In genomic region chr6:52595796-52596130, GRCh38 we compare ENCODE assay signal across 8 cellular contexts. TPM values are rescaled to one million over a fixed set of nuclear protein-coding genes. Genes with fewer than 3 reads are reported as not detected.
DNase-seq lines count a peak whose midpoint lies in the region; ATAC-seq and TF ChIP-seq lines count a peak whose summit lies in the region.

No MANE protein-coding gene starts in this region.

- CTCF ChIA-PET in RWPE1 (lab: Yijun Ruan, JAX) = no interaction called here
- CTCF ChIA-PET in activated CD8-positive, alpha-beta T cell treated with anti-CD3 and anti-CD28 coated beads for 36 hours (lab: Charles Lee) = interaction anchor here (1.5 to 6.0 kb wide), 5 partner anchors 12 to 195 kb away, joined by 4 to 46 read pairs (median 11); partner anchors contain the start of gene TRAM2

- peaks cover 5% of the 10 kb centered on the region for H3K4me1 Mint-ChIP-seq in activated CD8-positive, alpha-beta T cell treated with anti-CD3 and anti-CD28 coated beads for 36 hours (ENCODE audit: low read depth)

- no peak overlapping the region for H3K4me3 Mint-ChIP-seq in activated CD8-positive, alpha-beta T cell treated with anti-CD3 and anti-CD28 coated beads for 36 hours

- no peaks in the 10 kb centered on the region for H4K20me1 ChIP-seq in osteoblast (ENCODE audit: insufficient read depth, low read length)

- intact Hi-C loops in activated CD8-positive, alpha-beta T cell treated with anti-CD3 and anti-CD28 coated beads for 36 hours (cut with micrococcal nuclease) = loop anchor here (5.0 kb wide), 1 partner anchor 178 kb away; no protein-coding TSS in a partner anchor

- no peak overlapping the region for H3K27ac Mint-ChIP-seq in activated CD8-positive, alpha-beta T cell treated with anti-CD3 and anti-CD28 coated beads for 36 hours

- no peaks in the 10 kb centered on the region for H3K36me3 Mint-ChIP-seq in activated CD8-positive, alpha-beta T cell treated with anti-CD3 and anti-CD28 coated beads for 36 hours (ENCODE audit: low read depth)

- H3K4me1 ChIP-seq in osteoblast (ENCODE audit: insufficient read depth, low read length) = peaks cover 55% of the 10 kb centered on the region

- no peaks in the 10 kb centered on the region for H3K9me3 ChIP-seq in osteoblast (ENCODE audit: low read depth, low read length)

- H2AFZ ChIP-seq in osteoblast (ENCODE audit: low read length) = no peak overlapping the region

- POLR2A ChIA-PET in RWPE1 (lab: Yijun Ruan, JAX; ENCODE audit: low non-redundant PET) = no interaction called here
- POLR2A ChIA-PET in activated CD8-positive, alpha-beta T cell treated with anti-CD3 and anti-CD28 coated beads for 36 hours (lab: Charles Lee) = no interaction called here

- ATAC-seq in GM18858 (IDR thresholded peaks at IDR 0.05; ENCODE audit: unreplicated experiment) (peak; percentile 71), HG02759 (IDR thresholded peaks at IDR 0.05; ENCODE audit: unreplicated experiment) (peak; percentile 61)
- no peak for ATAC-seq in activated CD8-positive, alpha-beta T cell treated with anti-CD3 and anti-CD28 coated beads for 36 hours

- H3K9me3 Mint-ChIP-seq in activated CD8-positive, alpha-beta T cell treated with anti-CD3 and anti-CD28 coated beads for 36 hours = no peaks in the 10 kb centered on the region

- TF ChIP-seq CTCF in RWPE1 (conservative IDR thresholded peaks at IDR 0.05; ENCODE audit: low read depth) (no peak), osteoblast (IDR thresholded peaks at IDR 0.05; ENCODE audit: extremely low read depth, low read depth, low read length) (no peak)
- TF ChIP-seq CTCF in activated CD8-positive, alpha-beta T cell treated with anti-CD3 and anti-CD28 coated beads for 36 hours (IDR thresholded peaks at IDR 0.05) = no peak

- no peaks in the 10 kb centered on the region for H3K36me3 ChIP-seq in osteoblast (ENCODE audit: insufficient read depth, low read length)

- peak overlapping the region; percentile 79 for H3K4me2 ChIP-seq in osteoblast (ENCODE audit: insufficient read depth, low read length)

- H3K79me2 ChIP-seq in osteoblast (ENCODE audit: insufficient read depth, low read length) = no peaks in the 10 kb centered on the region

- H3K27ac ChIP-seq in RWPE1 = peak overlapping the region; percentile 54
- H3K27ac ChIP-seq in osteoblast (ENCODE audit: low read depth, low read length) = peak overlapping the region; percentile 85

- no peaks in the 10 kb centered on the region for H3K27me3 Mint-ChIP-seq in activated CD8-positive, alpha-beta T cell treated with anti-CD3 and anti-CD28 coated beads for 36 hours

- H3K4me3 ChIP-seq in osteoblast (ENCODE audit: insufficient read depth, low read length) = peak overlapping the region; percentile 40

- DNase-seq in RWPE1 (ENCODE audit: low spot score) = no peak
- DNase-seq in osteoblast (ENCODE audit: insufficient read length, low spot score, missing footprints) = no peak
- DNase-seq in DMS53 treated with DMSO at 0.1 percent for 48 hours (lab: John Stamatoyannopoulos, UW; ENCODE audit: unreplicated experiment) = no peak
- no peak for DNase-seq in NCI-H1436 (lab: John Stamatoyannopoulos, UW)
- no peak for DNase-seq in RKO (ENCODE audit: low spot score)
- no peak for DNase-seq in activated CD8-positive, alpha-beta T cell treated with anti-CD3 and anti-CD28 coated beads for 36 hours

- no peaks in the 10 kb centered on the region for H3K27me3 ChIP-seq in osteoblast (ENCODE audit: insufficient read depth, low read length)

RNA-seq across cellular contexts. Expression of gene TRAM2, which starts 18.9 kb away (rescaled TPM):
- 129 and 155 TPM in 2 replicates for total RNA-seq in osteoblast
- 1 to 10 TPM in 1 of 2 experiments, under 1 TPM in 1; 0.94 to 1.0 TPM for total RNA-seq in activated CD8-positive, alpha-beta T cell treated with anti-CD3 and anti-CD28 coated beads for 36 hours

Comparison
In these comparisons a context has a peak if more than half of its experiments do, and no peak if none do; other contexts are left out.
1. RNA of gene TRAM2, which starts 18.9 kb away (total RNA-seq): 129 to 155 TPM in osteoblast; 0.94 to 1.0 TPM in activated CD8-positive, alpha-beta T cell treated with anti-CD3 and anti-CD28 coated beads for 36 hours; every median in the first group is over 10 times any median in the second.